20 cellular contexts compared by ENCODE assay signal in genomic region chr2:69890881-69891280, GRCh38. TPM values are rescaled to one million over a fixed set of nuclear protein-coding genes. Genes with fewer than 3 reads are reported as not detected.
DNase-seq lines count a peak whose midpoint lies in the region; ATAC-seq, FAIRE-seq and TF ChIP-seq lines count a peak whose summit lies in the region.
"Had no signal": no experiment of that assay in that cellular context is flagged by ENCODE, and none has a peak within 500 bp of the region (broad histone marks: within the 10 kb centered on the region; RNA-seq: fewer than 3 reads in every experiment).

No MANE protein-coding gene starts in this region.

- no peak overlapping the region for H3K23ac ChIP-seq in neuronal stem cell (ENCODE audit: low read depth, low read length, poor library complexity)

- ATAC-seq in pancreas: no peak
- no peak for ATAC-seq in stimulated activated effector memory CD8-positive, alpha-beta T cell treated with anti-CD3 and anti-CD28 coated beads, Interleukin-12 subunit alpha, Interleukin-12 subunit beta, amount 100 ng/mL, for 72 hours
- ATAC-seq: CD8-positive, alpha-beta T cell had no signal

- WGBS in neuronal stem cell (ENCODE audit: extremely low coverage in 2 of 2, insufficient read length in 2 of 2, insufficient replicate concordance in 1 of 2), 2 donors: no CpG with 5 or more reads among the region's 1 CpG
- WGBS in pancreas, 2 donors: 32 to 33% methylated on average over 1 of the region's 1 CpG

- TF ChIP-seq CTCF in bronchial epithelial cell (IDR thresholded peaks at IDR 0.05; ENCODE audit: insufficient read depth, low read length, severe bottlenecking): no peak
- no peak for TF ChIP-seq CTCF in pancreas (IDR thresholded peaks at IDR 0.05)
- no peak for TF ChIP-seq CTCF in Calu3 (IDR thresholded peaks at IDR 0.05; ENCODE audit: unreplicated experiment)

- peaks cover 22% of the 10 kb centered on the region for H3K36me3 Mint-ChIP-seq in stimulated activated effector memory CD8-positive, alpha-beta T cell treated with anti-CD3 and anti-CD28 coated beads, Interleukin-12 subunit alpha, Interleukin-12 subunit beta, amount 100 ng/mL, for 72 hours
- H3K36me3 Mint-ChIP-seq in Calu3 (ENCODE audit: insufficient read depth, unreplicated experiment): peaks cover 30% of the 10 kb centered on the region

- H3K4ac ChIP-seq in neuronal stem cell (ENCODE audit: low read length): no peak overlapping the region

- no peaks in the 10 kb centered on the region for H3K9me3 Mint-ChIP-seq in stimulated activated effector memory CD8-positive, alpha-beta T cell treated with anti-CD3 and anti-CD28 coated beads, Interleukin-12 subunit alpha, Interleukin-12 subunit beta, amount 100 ng/mL, for 72 hours
- H3K9me3 Mint-ChIP-seq in Calu3 (ENCODE audit: low read depth, unreplicated experiment): peaks cover 4% of the 10 kb centered on the region

- H3K14ac ChIP-seq in neuronal stem cell (ENCODE audit: low read length): no peak overlapping the region

- intact Hi-C loops in pancreas (cut with DNase I) (loop anchor here in 1 of 3 donors (10.0 kb wide), 1 partner anchor 404 kb away; the partner anchor contains the start of gene SNRPG), Calu3 (cut with micrococcal nuclease; ENCODE audit: unreplicated experiment) (no loop called here)

- H2BK5ac ChIP-seq in neuronal stem cell (ENCODE audit: low read length): no peak overlapping the region

- H2AK5ac ChIP-seq in neuronal stem cell (ENCODE audit: low read depth, low read length): no peak overlapping the region

- CTCF ChIA-PET in Calu3 (lab: Charles Lee): no interaction called here

- no TSS peak for BruUV-seq in Calu3 (replicated peaks; lab: Mats Ljungman, UMichigan)

- no peak overlapping the region for H3K27ac Mint-ChIP-seq in stimulated activated effector memory CD8-positive, alpha-beta T cell treated with anti-CD3 and anti-CD28 coated beads, Interleukin-12 subunit alpha, Interleukin-12 subunit beta, amount 100 ng/mL, for 72 hours
- H3K27ac Mint-ChIP-seq in Calu3 (ENCODE audit: unreplicated experiment): no peak overlapping the region
- H3K27ac Mint-ChIP-seq: CD8-positive, alpha-beta T cell had no signal

- DNase-seq in H54 (ENCODE audit: insufficient read length, low spot score): no peak
- peak; percentile 3 for DNase-seq in HT1080 (ENCODE audit: low read depth)
- DNase-seq in bronchial epithelial cell (ENCODE audit: low read depth): peak; percentile 28
- no peak for DNase-seq in neuronal stem cell (ENCODE audit: low spot score)
- DNase-seq in pancreas: no peak
- no peak for DNase-seq in stimulated activated effector memory CD8-positive, alpha-beta T cell treated with anti-CD3 and anti-CD28 coated beads, Interleukin-12 subunit alpha, Interleukin-12 subunit beta, amount 100 ng/mL, for 72 hours (ENCODE audit: low spot score in 2 of 2)
- no peak for DNase-seq in Calu3
- DNase-seq: BE2C; CD8-positive, alpha-beta T cell; COR-L47; DMS79; HCEC 1CT; IMR-90; KBM-7 had no signal

- no peak overlapping the region for H3K4me3 Mint-ChIP-seq in stimulated activated effector memory CD8-positive, alpha-beta T cell treated with anti-CD3 and anti-CD28 coated beads, Interleukin-12 subunit alpha, Interleukin-12 subunit beta, amount 100 ng/mL, for 72 hours
- H3K4me3 Mint-ChIP-seq in Calu3 (ENCODE audit: low read depth, unreplicated experiment): no peak overlapping the region
- H3K4me3 Mint-ChIP-seq: CD8-positive, alpha-beta T cell had no signal

- no peak overlapping the region for H4K8ac ChIP-seq in neuronal stem cell (ENCODE audit: low read depth, low read length)

- H2BK12ac ChIP-seq in neuronal stem cell (ENCODE audit: low read length): no peak overlapping the region

- peaks cover 0 to 4% of the 10 kb centered on the region in 2 donors for H3K9me3 ChIP-seq in neuronal stem cell (replicated peaks in 1 of 2; ENCODE audit: control insufficient read depth in 2 of 2, insufficient read depth in 1 of 2, low read depth in 1 of 2, low read length in 2 of 2)
- H3K9me3 ChIP-seq in pancreas: no peaks in the 10 kb centered on the region
- H3K9me3 ChIP-seq: A549, BE2C had no signal

- no peak overlapping the region for H3K4me2 ChIP-seq in neuronal stem cell (ENCODE audit: insufficient read depth, low read length, poor library complexity, severe bottlenecking)
- H3K4me2 ChIP-seq: A549 had no signal

- no peak for TF ChIP-seq POLR2A in H54 (IDR thresholded peaks at IDR 0.05; ENCODE audit: low read depth, low read length)

- peak overlapping the region; percentile 26 for H2AFZ ChIP-seq in neuronal stem cell (ENCODE audit: low read length)

- peaks cover 21% of the 10 kb centered on the region for H3K4me1 Mint-ChIP-seq in stimulated activated effector memory CD8-positive, alpha-beta T cell treated with anti-CD3 and anti-CD28 coated beads, Interleukin-12 subunit alpha, Interleukin-12 subunit beta, amount 100 ng/mL, for 72 hours
- peaks cover 8% of the 10 kb centered on the region for H3K4me1 Mint-ChIP-seq in Calu3 (ENCODE audit: low read depth, unreplicated experiment)

- H3K36me3 ChIP-seq in bronchial epithelial cell (ENCODE audit: control insufficient read depth, insufficient read depth, low read length): peaks cover 1% of the 10 kb centered on the region
- H3K36me3 ChIP-seq in neuronal stem cell (replicated peaks in 1 of 2; ENCODE audit: control insufficient read depth in 2 of 2, insufficient read depth in 2 of 2, low read length in 2 of 2): peaks cover 2 to 10% of the 10 kb centered on the region in 2 donors
- no peaks in the 10 kb centered on the region for H3K36me3 ChIP-seq in pancreas
- H3K36me3 ChIP-seq: BE2C had no signal

- H3K79me1 ChIP-seq in neuronal stem cell (ENCODE audit: low read depth, low read length): no peaks in the 10 kb centered on the region

- H3K27ac ChIP-seq in neuronal stem cell (replicated peaks; ENCODE audit: low read length) (no peak overlapping the region), pancreas (no peak overlapping the region)
- H3K27ac ChIP-seq: A549, C4-2B, HL-60 had no signal

- H3K4me3 ChIP-seq in bronchial epithelial cell (ENCODE audit: low read depth, low read length): no peak overlapping the region
- no peak overlapping the region for H3K4me3 ChIP-seq in neuronal stem cell (ENCODE audit: low read length in 2 of 2)
- no peak overlapping the region for H3K4me3 ChIP-seq in pancreas
- H3K4me3 ChIP-seq: A549 had no signal

- no peaks in the 10 kb centered on the region for H3K27me3 Mint-ChIP-seq in Calu3 (ENCODE audit: unreplicated experiment)

- H2BK15ac ChIP-seq in neuronal stem cell (ENCODE audit: low read length): no peak overlapping the region

- H4K91ac ChIP-seq in neuronal stem cell (ENCODE audit: low read depth, low read length, poor library complexity): no peak overlapping the region

- no peak overlapping the region for H2BK120ac ChIP-seq in neuronal stem cell (ENCODE audit: low read depth, low read length)

- peak; percentile 33 for FAIRE-seq in H54 (lab: Jason Lieb, UNC)
- no peak for FAIRE-seq in bronchial epithelial cell (lab: Jason Lieb, UNC)
- FAIRE-seq in pancreas (lab: Jason Lieb, UNC): no peak
- FAIRE-seq: A549, G401.6, GM12892, H1 had no signal

- no peak overlapping the region for H3K18ac ChIP-seq in neuronal stem cell (ENCODE audit: low read length)

- H3K27me3 ChIP-seq in bronchial epithelial cell (ENCODE audit: control insufficient read depth, insufficient read depth, low read length) (no peaks in the 10 kb centered on the region), neuronal stem cell (ENCODE audit: control insufficient read depth in 3 of 3, insufficient read depth in 3 of 3, low read depth in 1 of 3, low read length in 3 of 3) (no peaks in the 10 kb centered on the region), pancreas (no peaks in the 10 kb centered on the region)
- H3K27me3 ChIP-seq: BE2C had no signal

- no peak overlapping the region for H3K9ac ChIP-seq in neuronal stem cell (ENCODE audit: low read depth, low read length, poor library complexity)

- H3K4me1 ChIP-seq in neuronal stem cell (ENCODE audit: control insufficient read depth in 2 of 2, insufficient read depth in 1 of 2, low read depth in 1 of 2, low read length in 2 of 2) (no peaks in the 10 kb centered on the region), pancreas (peaks cover 0 to 11% (median 6%) of the 10 kb centered on the region in 3 donors)
- H3K4me1 ChIP-seq: BE2C had no signal

RNA-seq across cellular contexts. Expression of gene SNRNP27, which starts 2.9 kb away (rescaled TPM):
- total RNA-seq in HT1080 (2014; rRNA removed; shearing (Covaris generic)): 48.6 and 61.7 TPM in 2 replicates
- polyA plus RNA-seq in HT1080 (2015; cell fraction: cytosol; rRNA removed): 66.8 and 76.0 TPM in 2 replicates
- 36.5 and 40.0 TPM in 2 replicates for polyA plus RNA-seq in HT1080 (2015; cell fraction: nucleus; rRNA removed)
- total RNA-seq in bronchial epithelial cell: 22.9 and 30.5 TPM in 2 replicates
- polyA plus RNA-seq in neuronal stem cell (2013, experiment 1 of 2): 123 TPM
- polyA plus RNA-seq in neuronal stem cell (2013, experiment 2 of 2): 126 TPM
- 10 to 100 TPM in 3 of 6 donors, 1 to 10 TPM in 3; 8.3 to 18.5 (median 12.1) TPM for total RNA-seq in pancreas
- polyA plus RNA-seq in pancreas: 10 to 100 TPM; 11.2 to 27.9 TPM
- 36.3 and 39.8 TPM in 2 replicates for total RNA-seq in Calu3 (2022)

RNA-seq across cellular contexts. Expression of gene MXD1, which starts 24.0 kb away (rescaled TPM):
- total RNA-seq in HT1080 (2014; rRNA removed; shearing (Covaris generic)): 3.5 and 4.6 TPM in 2 replicates
- polyA plus RNA-seq in HT1080 (2015; cell fraction: cytosol; rRNA removed): 7.0 and 10.4 TPM in 2 replicates
- 20.1 and 25.4 TPM in 2 replicates for polyA plus RNA-seq in HT1080 (2015; cell fraction: nucleus; rRNA removed)
- total RNA-seq in bronchial epithelial cell (30.5 and 45.4 TPM in 2 replicates), pancreas (1 to 10 TPM; 2.4 to 8.6 (median 5.7) TPM), Calu3 (2022) (13.3 and 17.4 TPM in 2 replicates)
- polyA plus RNA-seq in neuronal stem cell (2013, experiment 1 of 2): 6.9 TPM
- polyA plus RNA-seq in neuronal stem cell (2013, experiment 2 of 2): 6.8 TPM
- polyA plus RNA-seq in pancreas: 1 to 10 TPM; 1.5 to 2.8 TPM

Comparison
In these comparisons a context has a peak if more than half of its experiments do, and no peak if none do; other contexts are left out.
1. DNase-seq: peak in HT1080 (single experiment) and bronchial epithelial cell (single experiment); none in H54 (single experiment), neuronal stem cell (single experiment), pancreas (0 of 6), stimulated activated effector memory CD8-positive, alpha-beta T cell treated with anti-CD3 and anti-CD28 coated beads, Interleukin-12 subunit alpha, Interleukin-12 subunit beta, amount 100 ng/mL, for 72 hours (0 of 2) and Calu3 (single experiment).